Comparison of ENCODE assay signal across 1 cellular context in genomic region chr2:24124003-24124585, GRCh38.
TF ChIP-seq lines count a peak whose summit lies in the region.

No MANE protein-coding gene starts in this region.

TF ChIP-seq in GM23338, 12 proteins besides CTCF, POLR2A, EP300 and RAD21 (continued from another document):
- TF ChIP-seq ZNF462 (CRISPR knock-in tag; IDR thresholded peaks at IDR 0.05) (no peak), ZNF114 (CRISPR knock-in tag; IDR thresholded peaks at IDR 0.05) (no peak), EZH2phosphoT487 (IDR thresholded peaks at IDR 0.05; ENCODE audit: unreplicated experiment) (no peak), ETS1 (IDR thresholded peaks at IDR 0.05) (no peak), NANOG (IDR thresholded peaks at IDR 0.05; ENCODE audit: borderline replicate concordance) (no peak), JUNB (IDR thresholded peaks at IDR 0.05; ENCODE audit: unreplicated experiment) (no peak), ZNF331 (CRISPR knock-in tag; IDR thresholded peaks at IDR 0.05; ENCODE audit: low read depth) (no peak), POLR2AphosphoS5 (IDR thresholded peaks at IDR 0.05; ENCODE audit: low read depth) (no peak)
